13 cellular contexts compared by ENCODE assay signal in the genomic region with DNA sequence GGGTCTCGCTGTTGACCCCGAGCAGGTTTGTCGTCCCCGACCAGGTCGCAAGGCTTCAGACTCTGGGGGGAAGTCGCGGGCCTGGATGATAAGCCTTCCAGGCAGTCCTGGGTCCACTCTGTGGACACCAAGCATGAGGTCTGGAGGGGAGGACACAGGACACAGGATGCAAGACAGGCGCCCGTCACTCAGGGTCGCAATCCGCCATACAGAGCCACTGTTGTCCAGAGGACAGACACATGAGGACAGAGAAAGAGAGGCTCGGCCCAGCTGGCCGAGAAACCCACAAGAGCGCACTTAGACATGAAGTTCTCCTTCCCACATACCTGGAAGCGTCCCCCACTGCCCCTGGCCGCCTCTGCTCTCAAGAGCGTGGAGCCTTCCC. TPM values are rescaled to one million over a fixed set of nuclear protein-coding genes. Genes with fewer than 3 reads are reported as not detected.
A peak's percentile ranks its signal among the peaks of the same experiment; 100 is the strongest.
DNase-seq lines count a peak whose midpoint lies in the region; ATAC-seq and TF ChIP-seq lines count a peak whose summit lies in the region.
"Had no signal": no experiment of that assay in that cellular context is flagged by ENCODE, and none has a peak within 500 bp of the region (broad histone marks: within the 10 kb centered on the region; RNA-seq: fewer than 3 reads in every experiment).

No MANE protein-coding gene starts in this region.

- no peaks in the 10 kb centered on the region for H3K9me3 ChIP-seq in CD4-positive, CD25-positive, alpha-beta regulatory T cell (ENCODE audit: control insufficient read depth in 2 of 2, low read length in 2 of 2)
- no peaks in the 10 kb centered on the region for H3K9me3 ChIP-seq in HUES6 (ENCODE audit: control insufficient read depth, insufficient read depth, low read depth, low read length)
- H3K9me3 ChIP-seq: Caco-2 had no signal

- H3K27ac Mint-ChIP-seq in CD4-positive, CD25-positive, alpha-beta regulatory T cell = no peak overlapping the region
- no peak overlapping the region for H3K27ac Mint-ChIP-seq in nephron progenitor cell
- no peak overlapping the region for H3K27ac Mint-ChIP-seq in activated CD4-positive, alpha-beta memory T cell treated with anti-CD3 and anti-CD28 coated beads, Interleukin-2, amount 10 ng/mL, durations not matched to agents 7 days and 5 days
- H3K27ac Mint-ChIP-seq: activated T-helper 2 cell treated with anti-CD3 and anti-CD28 coated beads, Interferon-gamma antibody, Interleukin-2, Interleukin-4, amounts not matched to agents 10 μg/mL and 5 μg/mL and 100 μg/mL, durations not matched to agents 14 hours and 24 hours and 36 hours had no signal

- H3K27ac ChIP-seq in CD4-positive, CD25-positive, alpha-beta regulatory T cell (ENCODE audit: insufficient read depth, low read length, poor library complexity, severe bottlenecking) = no peak overlapping the region
- H3K27ac ChIP-seq in HUES6 (ENCODE audit: low read depth, low read length) (no peak overlapping the region), coronary artery (no peak overlapping the region)

- CTCF ChIA-PET in activated CD4-positive, alpha-beta memory T cell treated with anti-CD3 and anti-CD28 coated beads, Interleukin-2, amount 10 ng/mL, durations not matched to agents 7 days and 5 days (lab: Charles Lee) = interaction anchor here (1.0 to 7.5 kb wide), 6 partner anchors 9 to 293 kb away, joined by 3 to 91 read pairs (median 8); no protein-coding TSS in a partner anchor

- ATAC-seq in CD4-positive, CD25-positive, alpha-beta regulatory T cell (ENCODE audit: low read depth in 2 of 2) = no peak

- no peaks in the 10 kb centered on the region for H3K36me3 ChIP-seq in CD4-positive, CD25-positive, alpha-beta regulatory T cell (ENCODE audit: control insufficient read depth, insufficient read depth, low read length)
- no peaks in the 10 kb centered on the region for H3K36me3 ChIP-seq in HUES6 (ENCODE audit: control insufficient read depth, insufficient read depth, low read length)

- no peaks in the 10 kb centered on the region for H3K9me3 Mint-ChIP-seq in CD4-positive, CD25-positive, alpha-beta regulatory T cell
- H3K9me3 Mint-ChIP-seq in nephron progenitor cell = no peaks in the 10 kb centered on the region
- H3K9me3 Mint-ChIP-seq in activated CD4-positive, alpha-beta memory T cell treated with anti-CD3 and anti-CD28 coated beads, Interleukin-2, amount 10 ng/mL, durations not matched to agents 7 days and 5 days = no peaks in the 10 kb centered on the region
- H3K9me3 Mint-ChIP-seq: activated T-helper 2 cell treated with anti-CD3 and anti-CD28 coated beads, Interferon-gamma antibody, Interleukin-2, Interleukin-4, amounts not matched to agents 10 μg/mL and 5 μg/mL and 100 μg/mL, durations not matched to agents 14 hours and 24 hours and 36 hours had no signal

- peak overlapping the region; percentile 79 to 89 (median 84) for H3K4me3 Mint-ChIP-seq in CD4-positive, CD25-positive, alpha-beta regulatory T cell
- H3K4me3 Mint-ChIP-seq in nephron progenitor cell = peak overlapping the region; percentile 97
- H3K4me3 Mint-ChIP-seq in activated CD4-positive, alpha-beta memory T cell treated with anti-CD3 and anti-CD28 coated beads, Interleukin-2, amount 10 ng/mL, durations not matched to agents 7 days and 5 days = no peak overlapping the region

- H3K27me3 Mint-ChIP-seq in CD4-positive, CD25-positive, alpha-beta regulatory T cell = peaks cover 36% of the 10 kb centered on the region
- H3K27me3 Mint-ChIP-seq in nephron progenitor cell (ENCODE audit: low read depth, poor library complexity) = peaks cover 77% of the 10 kb centered on the region
- no peaks in the 10 kb centered on the region for H3K27me3 Mint-ChIP-seq in activated CD4-positive, alpha-beta memory T cell treated with anti-CD3 and anti-CD28 coated beads, Interleukin-2, amount 10 ng/mL, durations not matched to agents 7 days and 5 days

- no peak for DNase-seq in CD4-positive, CD25-positive, alpha-beta regulatory T cell
- DNase-seq in coronary artery (ENCODE audit: low spot score) = no peak
- DNase-seq in nephron progenitor cell = no peak
- DNase-seq in ureter (ENCODE audit: low spot score) = no peak
- DNase-seq in NCI-H1930 (lab: John Stamatoyannopoulos, UW) = no peak
- no peak for DNase-seq in SKM-1 (lab: John Stamatoyannopoulos, UW; ENCODE audit: unreplicated experiment)
- no peak for DNase-seq in activated CD4-positive, alpha-beta memory T cell treated with anti-CD3 and anti-CD28 coated beads, Interleukin-2, amount 10 ng/mL, durations not matched to agents 7 days and 5 days

- POLR2A ChIA-PET in activated CD4-positive, alpha-beta memory T cell treated with anti-CD3 and anti-CD28 coated beads, Interleukin-2, amount 10 ng/mL, durations not matched to agents 7 days and 5 days (lab: Charles Lee) = no interaction called here

- peak overlapping the region; percentile 43 for H3K4me3 ChIP-seq in CD4-positive, CD25-positive, alpha-beta regulatory T cell (ENCODE audit: low read depth, low read length)
- peak overlapping the region; percentile 62 for H3K4me3 ChIP-seq in HUES6 (ENCODE audit: low read depth, low read length)
- peak overlapping the region; percentile 48 for H3K4me3 ChIP-seq in coronary artery

- H3K9ac ChIP-seq in HUES6 (ENCODE audit: low read length) = no peak overlapping the region

- TF ChIP-seq CTCF in coronary artery (IDR thresholded peaks at IDR 0.05) (no peak), nephron progenitor cell (IDR thresholded peaks at IDR 0.05) (no peak)

- peaks cover 4 to 54% (median 32%) of the 10 kb centered on the region in 4 donors for H3K4me1 Mint-ChIP-seq in CD4-positive, CD25-positive, alpha-beta regulatory T cell
- H3K4me1 Mint-ChIP-seq in nephron progenitor cell = peaks cover 69% of the 10 kb centered on the region
- peaks cover 47% of the 10 kb centered on the region for H3K4me1 Mint-ChIP-seq in activated CD4-positive, alpha-beta memory T cell treated with anti-CD3 and anti-CD28 coated beads, Interleukin-2, amount 10 ng/mL, durations not matched to agents 7 days and 5 days

- H3K4me1 ChIP-seq in CD4-positive, CD25-positive, alpha-beta regulatory T cell (ENCODE audit: control insufficient read depth, insufficient read depth, low read length, poor library complexity, severe bottlenecking) = peaks cover 42% of the 10 kb centered on the region
- H3K4me1 ChIP-seq in HUES6 (ENCODE audit: control insufficient read depth, insufficient read depth, low read length) = peaks cover 41% of the 10 kb centered on the region
- H3K4me1 ChIP-seq: Caco-2 had no signal

- H3K36me3 Mint-ChIP-seq in CD4-positive, CD25-positive, alpha-beta regulatory T cell = peaks cover 4% of the 10 kb centered on the region
- peaks cover 11% of the 10 kb centered on the region for H3K36me3 Mint-ChIP-seq in nephron progenitor cell (ENCODE audit: low read depth)
- H3K36me3 Mint-ChIP-seq in activated CD4-positive, alpha-beta memory T cell treated with anti-CD3 and anti-CD28 coated beads, Interleukin-2, amount 10 ng/mL, durations not matched to agents 7 days and 5 days (ENCODE audit: low read depth) = peaks cover 45% of the 10 kb centered on the region

- H3K27me3 ChIP-seq in CD4-positive, CD25-positive, alpha-beta regulatory T cell (ENCODE audit: control insufficient read depth, insufficient read depth, low read length) = no peaks in the 10 kb centered on the region
- H3K27me3 ChIP-seq in HUES6 (ENCODE audit: control insufficient read depth, insufficient read depth, low read length) = peaks cover 100% of the 10 kb centered on the region

RNA-seq across cellular contexts. Expression of gene FOXD2, which starts 4.8 kb away (rescaled TPM):
- 0.74 TPM for total RNA-seq in CD4-positive, CD25-positive, alpha-beta regulatory T cell
- polyA plus RNA-seq in CD4-positive, CD25-positive, alpha-beta regulatory T cell = under 1 TPM; 0.10 to 0.37 (median 0.20) TPM
- 0.34 TPM for total RNA-seq in ureter
- total RNA-seq in activated CD4-positive, alpha-beta memory T cell treated with anti-CD3 and anti-CD28 coated beads, Interleukin-2, amount 10 ng/mL, durations not matched to agents 7 days and 5 days = under 1 TPM; 0.65 to 0.68 TPM

RNA-seq across cellular contexts. Expression of gene FOXE3, which starts 16.9 kb away (rescaled TPM):
- not detected for total RNA-seq in CD4-positive, CD25-positive, alpha-beta regulatory T cell
- not detected for polyA plus RNA-seq in CD4-positive, CD25-positive, alpha-beta regulatory T cell
- not detected for total RNA-seq in ureter
- not detected for total RNA-seq in activated CD4-positive, alpha-beta memory T cell treated with anti-CD3 and anti-CD28 coated beads, Interleukin-2, amount 10 ng/mL, durations not matched to agents 7 days and 5 days
- total RNA-seq: activated T-helper 2 cell treated with anti-CD3 and anti-CD28 coated beads, Interferon-gamma antibody, Interleukin-2, Interleukin-4, amounts not matched to agents 10 μg/mL and 5 μg/mL and 100 μg/mL, durations not matched to agents 14 hours and 24 hours and 36 hours; Caco-2; HT-29; left colon; RPMI7951 had no signal
